In genomic region chr7:54469740-54470139, GRCh38 we compare ENCODE assay signal across 22 cellular contexts.
"Had no signal": no experiment of that assay in that cellular context is flagged by ENCODE, and none has a peak within 500 bp of the region (broad histone marks: within the 10 kb centered on the region; RNA-seq: fewer than 3 reads in every experiment).

No MANE protein-coding gene starts in this region.

- H3K27me3 Mint-ChIP-seq: naive B cell; naive thymus-derived CD8-positive, alpha-beta T cell had no signal

- H3K4me3 ChIP-seq: coronary artery, dorsolateral prefrontal cortex, esophagus muscularis mucosa, gastroesophageal sphincter, heart left ventricle, hepatocyte, left lung, lower lobe of right lung, mucosa of descending colon had no signal

- DNase-seq: dermis blood vessel endothelial cell; dorsolateral prefrontal cortex; effector CD4-positive, alpha-beta T cell; effector memory CD4-positive, alpha-beta T cell; foreskin keratinocyte; heart left ventricle; hypothalamus; immature natural killer cell; islet precursor cell; left cardiac atrium; left ventricle myocardium superior; lower lobe of right lung; mesenchymal stem cell; mucosa of descending colon; naive B cell; naive thymus-derived CD8-positive, alpha-beta T cell had no signal

- H3K27ac ChIP-seq: coronary artery, dorsolateral prefrontal cortex, esophagus muscularis mucosa, foreskin keratinocyte, gastroesophageal sphincter, heart left ventricle, hepatocyte, left lung, lower lobe of right lung had no signal

- H3K4me1 ChIP-seq: esophagus muscularis mucosa, foreskin keratinocyte, gastroesophageal sphincter, heart left ventricle, left lung, lower lobe of right lung had no signal

- H3K4me3 Mint-ChIP-seq: immature natural killer cell; mesothelial cell of epicardium; naive B cell; naive thymus-derived CD8-positive, alpha-beta T cell had no signal

- H3K36me3 Mint-ChIP-seq: mesothelial cell of epicardium; naive B cell; naive thymus-derived CD8-positive, alpha-beta T cell had no signal

- H3K27me3 ChIP-seq: dorsolateral prefrontal cortex, esophagus muscularis mucosa, foreskin keratinocyte, gastroesophageal sphincter, heart left ventricle, hepatocyte, left lung had no signal

- H3K36me3 ChIP-seq: esophagus muscularis mucosa, gastroesophageal sphincter, heart left ventricle, left lung, lower lobe of right lung had no signal

- H3K9me3 ChIP-seq: esophagus muscularis mucosa, gastroesophageal sphincter, lower lobe of right lung, mucosa of descending colon had no signal

- H3K4me1 Mint-ChIP-seq: immature natural killer cell, mesothelial cell of epicardium, naive B cell had no signal

- H3K27ac Mint-ChIP-seq: immature natural killer cell; mesothelial cell of epicardium; naive B cell; naive thymus-derived CD8-positive, alpha-beta T cell had no signal

- ATAC-seq: foreskin keratinocyte; gastroesophageal sphincter; heart left ventricle; left cardiac atrium; left lung; left ventricle myocardium superior; lower lobe of right lung; mucosa of descending colon; naive thymus-derived CD8-positive, alpha-beta T cell had no signal
